In the genomic region with DNA sequence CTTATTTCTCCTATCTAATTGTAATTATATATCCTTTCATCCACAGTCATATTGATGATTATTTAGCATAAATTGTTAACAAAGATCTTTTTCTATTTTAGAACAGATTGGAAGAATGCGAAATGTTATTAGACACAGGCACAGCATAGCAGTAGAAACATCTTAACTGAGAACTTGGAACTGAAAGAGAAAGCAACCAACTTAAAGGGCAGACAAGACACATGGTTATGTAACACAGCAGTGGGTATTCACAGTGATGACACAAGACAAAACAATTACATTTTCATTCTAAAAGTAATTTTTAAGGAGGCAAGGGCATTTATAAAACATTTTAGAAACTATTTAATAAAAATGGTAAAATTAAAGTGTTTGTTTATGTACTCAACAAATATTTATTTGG, we compare ENCODE assay signal across 12 cellular contexts. TPM values are rescaled to one million over a fixed set of nuclear protein-coding genes. Genes with fewer than 3 reads are reported as not detected.
A peak's percentile ranks its signal among the peaks of the same experiment; 100 is the strongest.
DNase-seq lines count a peak whose midpoint lies in the region; ATAC-seq and FAIRE-seq lines count a peak whose summit lies in the region.
"Had no signal": no experiment of that assay in that cellular context is flagged by ENCODE, and none has a peak within 500 bp of the region (broad histone marks: within the 10 kb centered on the region; RNA-seq: fewer than 3 reads in every experiment).

No MANE protein-coding gene starts in this region.

- DNase-seq in NCI-H69 (lab: John Stamatoyannopoulos, UW) (no peak), NAMALWA (ENCODE audit: low spot score) (no peak), cerebellum (ENCODE audit: low spot score) (no peak)
- DNase-seq: activated CD4-positive, alpha-beta T cell treated with anti-CD3 and anti-CD28 coated beads for 4 hours; activated gamma-delta T cell treated with Interleukin-2 at 50 U/mL for 16 hours; NCI-H510A treated with DMSO at 0.1 percent for 48 hours; right cardiac atrium had no signal

- peak; percentile 69 for FAIRE-seq in colon (lab: Jason Lieb, UNC)

- ATAC-seq in GM18498 (IDR thresholded peaks at IDR 0.05; ENCODE audit: unreplicated experiment) (peak; percentile 93), GM21360 (IDR thresholded peaks at IDR 0.05; ENCODE audit: unreplicated experiment) (peak; percentile 70), HG03039 (IDR thresholded peaks at IDR 0.05; ENCODE audit: unreplicated experiment) (peak; percentile 59), GM21717 (IDR thresholded peaks at IDR 0.05; ENCODE audit: unreplicated experiment) (no peak)
- ATAC-seq: right cardiac atrium had no signal

RNA-seq across cellular contexts. Expression of a gene that starts 57.7 kb away (rescaled TPM):
- total RNA-seq in cerebellum, result 114 TPM
